ENCODE assay signal across 8 cellular contexts in genomic region chr9:34046784-34047379, GRCh38. TPM values are rescaled to one million over a fixed set of nuclear protein-coding genes. Genes with fewer than 3 reads are reported as not detected.
DNase-seq lines count a peak whose midpoint lies in the region; ATAC-seq and TF ChIP-seq lines count a peak whose summit lies in the region.

No MANE protein-coding gene starts in this region.

- no peaks in the 10 kb centered on the region for H3K9me3 Mint-ChIP-seq in activated naive CD8-positive, alpha-beta T cell (ENCODE audit: low read depth)

- no peaks in the 10 kb centered on the region for H3K27me3 ChIP-seq in BE2C
- H3K27me3 ChIP-seq in HUES48 (ENCODE audit: control insufficient read depth, insufficient read depth, low read length): no peaks in the 10 kb centered on the region

- H3K36me3 ChIP-seq in BE2C (peaks cover 15% of the 10 kb centered on the region), HUES48 (ENCODE audit: control insufficient read depth, insufficient read depth, low read length) (peaks cover 11% of the 10 kb centered on the region; the same call in 1 of the 2 replicates)

- TF ChIP-seq CTCF in BE2C (IDR thresholded peaks at IDR 0.05; ENCODE audit: low read depth, low read length): no peak

- no peak overlapping the region for H3K9ac ChIP-seq in HUES48 (ENCODE audit: low read depth, low read length)

- H3K4me1 ChIP-seq in BE2C (peaks cover 3% of the 10 kb centered on the region; the same call in 1 of the 2 replicates), HUES48 (ENCODE audit: control insufficient read depth, insufficient read depth, low read length) (peaks cover 17% of the 10 kb centered on the region; the same call in 1 of the 2 replicates)

- H3K4me3 ChIP-seq in BE2C (ENCODE audit: low read depth, low read length) (peak overlapping the region; percentile 95), HUES48 (ENCODE audit: low read depth, low read length) (peak overlapping the region; percentile 74)

- peak overlapping the region; percentile 97 for H3K4me3 Mint-ChIP-seq in activated naive CD8-positive, alpha-beta T cell

- intact Hi-C loops in Right ventricle myocardium inferior (cut with DNase I): loop anchor here (10.0 kb wide), 1 partner anchor 232 kb away; the partner anchor contains the start of gene UBE2R2

- no peak overlapping the region for H3K27ac ChIP-seq in HUES48 (ENCODE audit: low read depth, low read length)

- H3K27ac Mint-ChIP-seq in activated naive CD8-positive, alpha-beta T cell: peak overlapping the region; percentile 58

- no peak for DNase-seq in BE2C
- DNase-seq in kidney tubule cell (ENCODE audit: low spot score): peak; percentile 48
- no peak for DNase-seq in HuH-7 (ENCODE audit: low spot score)
- DNase-seq in Right ventricle myocardium inferior (ENCODE audit: missing footprints): no peak

- no peaks in the 10 kb centered on the region for H3K27me3 Mint-ChIP-seq in activated naive CD8-positive, alpha-beta T cell

- no peaks in the 10 kb centered on the region for H3K36me3 Mint-ChIP-seq in activated naive CD8-positive, alpha-beta T cell

- ATAC-seq in GM18867 (IDR thresholded peaks at IDR 0.05; ENCODE audit: unreplicated experiment) (no peak), HG03095 (IDR thresholded peaks at IDR 0.05; ENCODE audit: unreplicated experiment) (no peak), Right ventricle myocardium inferior (no peak)

- no peaks in the 10 kb centered on the region for H3K9me3 ChIP-seq in BE2C
- no peaks in the 10 kb centered on the region for H3K9me3 ChIP-seq in HUES48 (ENCODE audit: control insufficient read depth, insufficient read depth, low read length)

- H3K4me1 Mint-ChIP-seq in activated naive CD8-positive, alpha-beta T cell (ENCODE audit: low read depth): peaks cover 35% of the 10 kb centered on the region

RNA-seq across cellular contexts. Expression of gene UBAP2, which starts 1.8 kb away (rescaled TPM):
- polyA plus RNA-seq in BE2C (2012; ENCODE audit: insufficient read depth, insufficient read length, low read depth): 18.7 TPM
- total RNA-seq in Right ventricle myocardium inferior: 28.9 TPM
